ENCODE assay signal across 8 cellular contexts in genomic region chr1:167803358-167804217, GRCh38.
DNase-seq lines count a peak whose midpoint lies in the region; ATAC-seq and TF ChIP-seq lines count a peak whose summit lies in the region.

No MANE protein-coding gene starts in this region.

- H3K4me3 ChIP-seq in HUES48 (ENCODE audit: low read depth, low read length) = peak overlapping the region; percentile 33; the same call in 1 of the 2 replicates
- H3K4me3 ChIP-seq in endodermal cell (ENCODE audit: low read length) = no peak overlapping the region

- H3K27ac Mint-ChIP-seq in endodermal cell (no peak overlapping the region), mesothelial cell of epicardium (no peak overlapping the region)

- DNase-seq in DMS114 treated with DMSO at 0.1 percent for 48 hours (lab: John Stamatoyannopoulos, UW; ENCODE audit: unreplicated experiment) (peak; percentile 93), NOMO-1 treated with dmso at 0.1 percent for 144 hours (lab: John Stamatoyannopoulos, UW; ENCODE audit: unreplicated experiment) (peak; percentile 87), endodermal cell (peak; percentile 98), mesothelial cell of epicardium (ENCODE audit: low spot score in 2 of 2, unreplicated experiment in 2 of 2) (peak; percentile 41 to 70)
- peak; percentile 93 for DNase-seq in activated CD8-positive, alpha-beta memory T cell treated with anti-CD3 and anti-CD28 coated beads for 24 hours
- DNase-seq in stimulated activated CD8-positive, alpha-beta memory T cell treated with anti-CD3 and anti-CD28 coated beads, Interleukin-4, amount 100 ng/mL, for 24 hours (ENCODE audit: low read depth) = peak; percentile 80

- H3K27me3 ChIP-seq in HUES48 (ENCODE audit: control insufficient read depth, insufficient read depth, low read length) (no peaks in the 10 kb centered on the region), endodermal cell (ENCODE audit: control insufficient read depth, insufficient read depth, low read length, poor library complexity, severe bottlenecking) (no peaks in the 10 kb centered on the region)

- H3K27ac ChIP-seq in HUES48 (ENCODE audit: low read depth, low read length) (no peak overlapping the region), endodermal cell (ENCODE audit: low read depth, low read length) (no peak overlapping the region)

- WGBS in endodermal cell (ENCODE audit: insufficient coverage in 1 of 2, insufficient read length in 1 of 2), 2 experiments = 40 to 42% methylated on average over 11 to 12 of the region's 12 CpGs

- H3K4me1 ChIP-seq in HUES48 (ENCODE audit: control insufficient read depth, insufficient read depth, low read length) = no peaks in the 10 kb centered on the region; the same call in 1 of the 2 replicates
- H3K4me1 ChIP-seq in endodermal cell (ENCODE audit: control insufficient read depth, insufficient read depth, low read length) = peaks cover 2% of the 10 kb centered on the region

- H3K9me3 ChIP-seq in HUES48 (ENCODE audit: control insufficient read depth, insufficient read depth, low read length) = peaks cover 6% of the 10 kb centered on the region
- H3K9me3 ChIP-seq in endodermal cell (ENCODE audit: control insufficient read depth, low read length) = peaks cover 41% of the 10 kb centered on the region

- peaks cover 31% of the 10 kb centered on the region for H3K36me3 Mint-ChIP-seq in endodermal cell (ENCODE audit: low read depth)
- H3K36me3 Mint-ChIP-seq in mesothelial cell of epicardium = peaks cover 9% of the 10 kb centered on the region

- ATAC-seq in GM21528 (IDR thresholded peaks at IDR 0.05; ENCODE audit: low FRiP score, unreplicated experiment) = peak; percentile 86

- H3K4me1 Mint-ChIP-seq in endodermal cell (peaks cover 9% of the 10 kb centered on the region), mesothelial cell of epicardium (peaks cover 8% of the 10 kb centered on the region)

- H3K9ac ChIP-seq in HUES48 (ENCODE audit: low read depth, low read length) (no peak overlapping the region), endodermal cell (ENCODE audit: extremely low read depth, low read length, poor library complexity, severe bottlenecking) (no peak overlapping the region)

- H3K36me3 ChIP-seq in HUES48 (ENCODE audit: control insufficient read depth, insufficient read depth, low read length) (no peaks in the 10 kb centered on the region), endodermal cell (ENCODE audit: control insufficient read depth, insufficient read depth, low read length) (no peaks in the 10 kb centered on the region)

- TF ChIP-seq CTCF in endodermal cell (conservative IDR thresholded peaks at IDR 0.05) (peak; percentile 99), mesothelial cell of epicardium (IDR thresholded peaks at IDR 0.05; ENCODE audit: unreplicated experiment) (peak; percentile 80)

- H3K9me3 Mint-ChIP-seq in endodermal cell (peaks cover 48% of the 10 kb centered on the region), mesothelial cell of epicardium (peaks cover 6% of the 10 kb centered on the region)

- H3K27me3 Mint-ChIP-seq in endodermal cell (ENCODE audit: insufficient read depth) (no peaks in the 10 kb centered on the region), mesothelial cell of epicardium (ENCODE audit: low read depth) (no peaks in the 10 kb centered on the region)

- H3K4me3 Mint-ChIP-seq in endodermal cell = no peak overlapping the region
- H3K4me3 Mint-ChIP-seq in mesothelial cell of epicardium = no peak overlapping the region
